In the genomic region with DNA sequence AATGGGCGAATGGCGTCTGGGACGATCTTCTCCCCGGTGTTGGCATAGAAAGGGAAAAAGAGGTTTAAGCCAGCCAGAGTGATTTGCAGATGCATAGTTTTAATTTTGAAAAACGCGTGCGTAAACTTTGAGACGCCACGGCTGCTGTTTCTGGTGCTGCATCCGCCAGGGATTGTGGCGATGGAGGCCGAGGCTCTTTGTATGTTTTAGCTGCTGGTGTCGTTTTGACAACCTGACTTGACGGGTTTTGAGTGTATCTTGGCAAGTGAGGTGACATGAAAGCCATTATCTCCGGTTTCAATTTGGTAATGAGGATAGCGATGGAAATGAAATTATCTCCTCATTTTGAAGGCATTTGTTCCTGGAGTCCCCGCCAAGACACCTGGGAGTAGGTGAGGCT, we compare ENCODE assay signal across 9 cellular contexts. TPM values are rescaled to one million over a fixed set of nuclear protein-coding genes. Genes with fewer than 3 reads are reported as not detected.
DNase-seq lines count a peak whose midpoint lies in the region; ATAC-seq, FAIRE-seq and TF ChIP-seq lines count a peak whose summit lies in the region.
"Had no signal": no experiment of that assay in that cellular context is flagged by ENCODE, and none has a peak within 500 bp of the region (broad histone marks: within the 10 kb centered on the region; RNA-seq: fewer than 3 reads in every experiment).

No MANE protein-coding gene starts in this region.

- H3K27me3 Mint-ChIP-seq in activated CD8-positive, alpha-beta T cell treated with anti-CD3 and anti-CD28 coated beads for 36 hours, result peaks cover 28% of the 10 kb centered on the region

- H3K27ac ChIP-seq in iPS-18a (ENCODE audit: low read length) (no peak overlapping the region), skin epidermis (peak overlapping the region in 5 of 21 experiments; percentile 14 to 85 (median 71)), aorta (ENCODE audit: low read depth in 1 of 2, low read length in 2 of 2) (no peak overlapping the region)

- FAIRE-seq in HTR-8/SVneo (lab: Jason Lieb, UNC), result peak; percentile 57

- no peak for ATAC-seq in activated CD8-positive, alpha-beta T cell treated with anti-CD3 and anti-CD28 coated beads for 36 hours
- ATAC-seq in aorta (ENCODE audit: low FRiP score), result no peak
- no peak for ATAC-seq in GM18505 (IDR thresholded peaks at IDR 0.05; ENCODE audit: unreplicated experiment)
- no peak for ATAC-seq in HG03039 (IDR thresholded peaks at IDR 0.05; ENCODE audit: unreplicated experiment)

- peak overlapping the region; percentile 72 for H3K4me3 Mint-ChIP-seq in activated CD8-positive, alpha-beta T cell treated with anti-CD3 and anti-CD28 coated beads for 36 hours

- H3K27me3 ChIP-seq in iPS-18a (ENCODE audit: control insufficient read depth, insufficient read depth, low read length), result peaks cover 63% of the 10 kb centered on the region
- no peaks in the 10 kb centered on the region for H3K27me3 ChIP-seq in aorta (ENCODE audit: control insufficient read depth in 1 of 2, insufficient read depth in 2 of 2, low read length in 1 of 2)

- no peak for TF ChIP-seq CTCF in activated CD8-positive, alpha-beta T cell treated with anti-CD3 and anti-CD28 coated beads for 36 hours (IDR thresholded peaks at IDR 0.05)

- peak overlapping the region; percentile 40 for H3K27ac Mint-ChIP-seq in activated CD8-positive, alpha-beta T cell treated with anti-CD3 and anti-CD28 coated beads for 36 hours

- intact Hi-C loops in activated CD8-positive, alpha-beta T cell treated with anti-CD3 and anti-CD28 coated beads for 36 hours (cut with micrococcal nuclease), result loop anchor here (10.0 kb wide), 1 partner anchor 114 kb away; no protein-coding TSS in a partner anchor
- intact Hi-C loops in aorta (cut with DNase I), result no loop called here

- H3K4me1 Mint-ChIP-seq in activated CD8-positive, alpha-beta T cell treated with anti-CD3 and anti-CD28 coated beads for 36 hours (ENCODE audit: low read depth), result peaks cover 43% of the 10 kb centered on the region

- H3K4me1 ChIP-seq in iPS-18a (ENCODE audit: control insufficient read depth, low read depth, low read length) (peaks cover 12% of the 10 kb centered on the region), aorta (ENCODE audit: control insufficient read depth in 1 of 2, insufficient read depth in 2 of 2, low read length in 2 of 2) (no peaks in the 10 kb centered on the region)

- H3K36me3 ChIP-seq in iPS-18a (ENCODE audit: control insufficient read depth, low read depth, low read length), result no peaks in the 10 kb centered on the region
- H3K36me3 ChIP-seq in aorta (ENCODE audit: control insufficient read depth in 1 of 2, insufficient read depth in 2 of 2, low read length in 1 of 2), result no peaks in the 10 kb centered on the region

- H3K9me3 ChIP-seq in iPS-18a (ENCODE audit: control insufficient read depth, low read depth, low read length), result no peaks in the 10 kb centered on the region
- H3K9me3 ChIP-seq in aorta (ENCODE audit: control insufficient read depth, low read length), result no peaks in the 10 kb centered on the region

- H3K4me3 ChIP-seq in iPS-18a (ENCODE audit: low read length) (peak overlapping the region; percentile 72), skin epidermis (peak overlapping the region in 6 of 7 experiments; percentile 39 to 50 (median 44)), aorta (ENCODE audit: low read length in 2 of 2) (no peak overlapping the region)

- TF ChIP-seq POLR2A in GM18505 (IDR thresholded peaks at IDR 0.05; ENCODE audit: borderline replicate concordance, extremely low read depth, insufficient read depth, insufficient read length), result no peak

- CTCF ChIA-PET in activated CD8-positive, alpha-beta T cell treated with anti-CD3 and anti-CD28 coated beads for 36 hours (lab: Charles Lee), result interaction anchor here (1.1 to 1.9 kb wide), 3 partner anchors 9 to 45 kb away, joined by 3 to 4 read pairs (median 3); no protein-coding TSS in a partner anchor

- DNase-seq in HTR-8/SVneo (ENCODE audit: insufficient read length, low spot score) (no peak), aorta (no peak), NAMALWA (ENCODE audit: low spot score) (no peak)
- no peak for DNase-seq in activated CD8-positive, alpha-beta T cell treated with anti-CD3 and anti-CD28 coated beads for 36 hours

- H3K9me3 Mint-ChIP-seq in activated CD8-positive, alpha-beta T cell treated with anti-CD3 and anti-CD28 coated beads for 36 hours, result no peaks in the 10 kb centered on the region

- POLR2A ChIA-PET in activated CD8-positive, alpha-beta T cell treated with anti-CD3 and anti-CD28 coated beads for 36 hours (lab: Charles Lee), result no interaction called here

- peaks cover 2% of the 10 kb centered on the region for H3K36me3 Mint-ChIP-seq in activated CD8-positive, alpha-beta T cell treated with anti-CD3 and anti-CD28 coated beads for 36 hours (ENCODE audit: low read depth)

- 50 to 55% methylated on average over 17 of the region's 17 CpGs for WGBS in aorta, 2 donors

- no peak overlapping the region for H3K9ac ChIP-seq in iPS-18a (ENCODE audit: low read length)

RNA-seq across cellular contexts. Expression of gene PTGDR, which starts 1.6 kb away (rescaled TPM):
- under 1 TPM; 0.13 to 0.43 TPM for total RNA-seq in activated CD8-positive, alpha-beta T cell treated with anti-CD3 and anti-CD28 coated beads for 36 hours
- total RNA-seq in aorta, result 1 to 10 TPM in 1 of 2 donors, under 1 TPM in 1; 0.71 to 2.9 TPM
- under 1 TPM; 0.13 to 0.38 TPM for polyA plus RNA-seq in aorta
- total RNA-seq: RPMI7951 had no signal

RNA-seq across cellular contexts. Expression of gene PTGER2, which starts 45.0 kb away (rescaled TPM):
- total RNA-seq in activated CD8-positive, alpha-beta T cell treated with anti-CD3 and anti-CD28 coated beads for 36 hours, result 10 to 100 TPM; 19.5 to 19.9 TPM
- total RNA-seq in aorta, result 1 to 10 TPM; 4.3 to 5.1 TPM
- polyA plus RNA-seq in aorta, result under 1 TPM; 0.38 to 0.82 TPM

Comparison
In these comparisons a context has a peak if more than half of its experiments do, and no peak if none do; other contexts are left out.
1. H3K4me3 ChIP-seq: peak in iPS-18a (single experiment) and skin epidermis (6 of 7); none in aorta (0 of 2).